Comparison of ENCODE assay signal across 12 cellular contexts in the genomic region with DNA sequence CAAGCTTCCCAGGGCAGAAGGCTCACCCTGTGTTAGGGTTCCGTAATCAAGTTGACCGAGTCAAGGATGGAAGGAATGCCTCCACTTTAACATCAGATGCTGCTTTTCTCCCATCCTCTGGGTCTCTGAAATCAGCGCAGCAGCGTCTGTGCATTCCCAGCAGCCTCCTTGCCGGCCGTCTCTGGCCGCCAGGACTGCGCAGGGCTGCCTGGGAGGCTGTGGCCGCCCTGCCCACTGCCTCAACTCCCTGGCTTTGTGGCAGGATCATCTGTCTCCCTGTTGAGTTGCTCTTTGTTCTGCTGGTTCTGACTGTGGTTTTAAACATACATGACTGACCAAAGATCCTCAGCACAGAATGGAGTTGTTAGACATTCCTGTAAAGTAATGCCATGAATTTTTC.
"Had no signal": no experiment of that assay in that cellular context is flagged by ENCODE, and none has a peak within 500 bp of the region (broad histone marks: within the 10 kb centered on the region; RNA-seq: fewer than 3 reads in every experiment).

No MANE protein-coding gene starts in this region.

- H3K27ac Mint-ChIP-seq: activated CD8-positive, alpha-beta T cell treated with anti-CD3 and anti-CD28 coated beads, Interleukin-2, amount 10 ng/mL, durations not matched to agents 7 days and 5 days; activated naive CD4-positive, alpha-beta T cell treated with anti-CD3 and anti-CD28 coated beads for 36 hours; activated T-helper 17 cell treated with anti-CD3 and anti-CD28 coated beads, Interleukin-2, amount 50 U/mL, for 72 hours had no signal

- H3K4me1 Mint-ChIP-seq: activated T-helper 17 cell treated with anti-CD3 and anti-CD28 coated beads, Interleukin-2, amount 50 U/mL, for 72 hours had no signal

- H3K4me3 Mint-ChIP-seq: activated CD8-positive, alpha-beta T cell treated with anti-CD3 and anti-CD28 coated beads, Interleukin-2, amount 10 ng/mL, durations not matched to agents 7 days and 5 days; activated naive CD4-positive, alpha-beta T cell treated with anti-CD3 and anti-CD28 coated beads for 36 hours; activated T-helper 17 cell treated with anti-CD3 and anti-CD28 coated beads, Interleukin-2, amount 50 U/mL, for 72 hours had no signal

- H3K27ac ChIP-seq: left lung, parathyroid adenoma, tibial artery had no signal

- H3K9me3 Mint-ChIP-seq: activated naive CD4-positive, alpha-beta T cell treated with anti-CD3 and anti-CD28 coated beads for 36 hours; activated T-helper 17 cell treated with anti-CD3 and anti-CD28 coated beads, Interleukin-2, amount 50 U/mL, for 72 hours had no signal

- ATAC-seq: activated CD8-positive, alpha-beta T cell treated with anti-CD3 and anti-CD28 coated beads, Interleukin-2, amount 10 ng/mL, durations not matched to agents 7 days and 5 days; activated T-helper 17 cell treated with anti-CD3 and anti-CD28 coated beads, Interleukin-2, amount 50 U/mL, for 72 hours; left lung; right cardiac atrium had no signal

- H3K4me1 ChIP-seq: left lung, parathyroid adenoma, tibial artery had no signal

- H3K27me3 Mint-ChIP-seq: activated T-helper 17 cell treated with anti-CD3 and anti-CD28 coated beads, Interleukin-2, amount 50 U/mL, for 72 hours had no signal

- DNase-seq: activated CD4-positive, alpha-beta T cell treated with anti-CD3 and anti-CD28 coated beads for 4 hours; activated CD8-positive, alpha-beta T cell treated with anti-CD3 and anti-CD28 coated beads, Interleukin-2, amount 10 ng/mL, durations not matched to agents 7 days and 5 days; activated naive CD4-positive, alpha-beta T cell treated with anti-CD3 and anti-CD28 coated beads for 36 hours; erythroblast; mesendoderm; right cardiac atrium; small intestine; T1000; tibial artery had no signal

- H3K9me3 ChIP-seq: left lung, tibial artery had no signal

- H3K36me3 ChIP-seq: left lung, tibial artery had no signal

- H3K4me3 ChIP-seq: left lung, tibial artery had no signal
